In genomic region chr19:1508507-1508856, GRCh38 we compare ENCODE assay signal across 10 cellular contexts. TPM values are rescaled to one million over a fixed set of nuclear protein-coding genes. Genes with fewer than 3 reads are reported as not detected.
DNase-seq lines count a peak whose midpoint lies in the region; ATAC-seq and TF ChIP-seq lines count a peak whose summit lies in the region.
"Had no signal": no experiment of that assay in that cellular context is flagged by ENCODE, and none has a peak within 500 bp of the region (broad histone marks: within the 10 kb centered on the region; RNA-seq: fewer than 3 reads in every experiment).

No MANE protein-coding gene starts in this region.

- TF ChIP-seq CTCF in fibroblast of lung (conservative IDR thresholded peaks at IDR 0.05 in 1 of 2, IDR thresholded peaks at IDR 0.05 in 1 of 2; ENCODE audit: low read depth in 1 of 2, low read length in 2 of 2) = no peak
- no peak for TF ChIP-seq CTCF in psoas muscle (IDR thresholded peaks at IDR 0.05)

- no peaks in the 10 kb centered on the region for H4K20me1 ChIP-seq in fibroblast of lung (ENCODE audit: control insufficient read depth, extremely low read depth, insufficient read depth, low read length)

- intact Hi-C loops in psoas muscle (cut with DNase I) = loop anchor here in 1 of 2 donors (2.0 kb wide), 1 partner anchor 18 kb away; the partner anchor contains the start of genes PCSK4 and REEP6

- H3K4me1 ChIP-seq in fibroblast of lung (ENCODE audit: control insufficient read depth, extremely low read depth, insufficient read depth, low read length) = no peaks in the 10 kb centered on the region
- H3K4me1 ChIP-seq in psoas muscle = peaks cover 14% of the 10 kb centered on the region

- in situ Hi-C loops in Caki2 (cut with HindIII; ENCODE audit: low pct_unique_long_range_greater_than_20kb, low sequenced_read_pairs) = no loop called here

- ATAC-seq in psoas muscle = no peak
- ATAC-seq in HG03571 (IDR thresholded peaks at IDR 0.05; ENCODE audit: unreplicated experiment) = no peak

- DNase-seq in Caki2 (ENCODE audit: low read depth) (peak; percentile 40), SK-N-MC (ENCODE audit: low read depth, low spot score) (no peak), fibroblast of lung (ENCODE audit: low read depth in 2 of 2) (no peak), psoas muscle (no peak), HuH-7 (ENCODE audit: low spot score) (no peak), COLO829 (ENCODE audit: low spot score) (no peak), NCI-H524 (lab: John Stamatoyannopoulos, UW) (no peak)

- H3K9ac ChIP-seq in SK-N-MC (ENCODE audit: insufficient read length) (no peak overlapping the region), fibroblast of lung (ENCODE audit: insufficient read depth, low read length) (no peak overlapping the region)

- no peak overlapping the region for H3K27ac ChIP-seq in SK-N-MC
- H3K27ac ChIP-seq in fibroblast of lung (ENCODE audit: insufficient read depth, low read length) = no peak overlapping the region
- peak overlapping the region; percentile 88 for H3K27ac ChIP-seq in psoas muscle

- H3K27me3 ChIP-seq in fibroblast of lung (ENCODE audit: control insufficient read depth, insufficient read depth, low read length) (peaks cover 2% of the 10 kb centered on the region), psoas muscle (ENCODE audit: insufficient read depth in 3 of 3, low read length in 2 of 3) (peaks cover 0 to 3% (median 0%) of the 10 kb centered on the region in 3 donors)

- H3K36me3 ChIP-seq in SK-N-MC (ENCODE audit: insufficient read depth, low read length) (no peaks in the 10 kb centered on the region), fibroblast of lung (ENCODE audit: control insufficient read depth, insufficient read depth, low read length) (no peaks in the 10 kb centered on the region), psoas muscle (ENCODE audit: insufficient read depth in 1 of 2, low read depth in 1 of 2) (peaks cover 0 to 7% of the 10 kb centered on the region in 2 donors)

- no peaks in the 10 kb centered on the region for H3K79me2 ChIP-seq in fibroblast of lung (ENCODE audit: control insufficient read depth, insufficient read depth, low read length)

- no peaks in the 10 kb centered on the region for H3K9me3 ChIP-seq in SK-N-MC (ENCODE audit: low read depth, low read length)
- no peaks in the 10 kb centered on the region for H3K9me3 ChIP-seq in fibroblast of lung (ENCODE audit: control insufficient read depth, insufficient read depth, low read depth, low read length)
- no peaks in the 10 kb centered on the region for H3K9me3 ChIP-seq in psoas muscle

- H2AFZ ChIP-seq in fibroblast of lung (ENCODE audit: low read length) = no peak overlapping the region

- WGBS in psoas muscle, 3 donors = 35 to 38% (median 37%) methylated on average over 11 to 12 of the region's 12 CpGs

- peak overlapping the region; percentile 68 for H3K4me2 ChIP-seq in fibroblast of lung (ENCODE audit: extremely low read depth, insufficient read depth, low read length)

- H3K4me3 ChIP-seq in SK-N-MC = peak overlapping the region; percentile 79
- peak overlapping the region in 2 of 4 experiments; percentile 23 to 25 for H3K4me3 ChIP-seq in fibroblast of lung (replicated peaks in 1 of 4; ENCODE audit: control extremely low read depth in 1 of 4, insufficient read depth in 1 of 4, low read depth in 3 of 4, low read length in 4 of 4)
- peak overlapping the region; percentile 64 for H3K4me3 ChIP-seq in psoas muscle

RNA-seq across cellular contexts. Expression of gene ADAMTSL5, which starts 4.3 kb away (rescaled TPM):
- not detected in 2 replicates for total RNA-seq in Caki2 (2014; rRNA removed; shearing (Covaris generic); ENCODE audit: low replicate concordance)
- total RNA-seq in fibroblast of lung (1.5 and 3.1 TPM in 2 replicates), psoas muscle (10 to 100 TPM in 3 of 4 donors, 1 to 10 TPM in 1; 8.1 to 20.1 (median 14.1) TPM)
- polyA plus RNA-seq in fibroblast of lung (4.3 and 4.7 TPM in 2 replicates), psoas muscle (10 to 100 TPM in 1 of 3 donors, 1 to 10 TPM in 2; 3.9 to 12.6 (median 9.7) TPM)
- 7.6 and 8.4 TPM in 2 replicates for polyA plus RNA-seq in fibroblast of lung (2012)
- 4.3 and 4.8 TPM in 2 replicates for polyA minus RNA-seq in fibroblast of lung (ENCODE audit: low replicate concordance)
- total RNA-seq: lung microvascular endothelial cell had no signal

RNA-seq across cellular contexts. Expression of gene PLK5, which starts 15.4 kb away (rescaled TPM):
- total RNA-seq in Caki2 (2014; rRNA removed; shearing (Covaris generic); ENCODE audit: low replicate concordance) = not detected in 2 replicates
- not detected in 2 replicates for total RNA-seq in fibroblast of lung
- polyA plus RNA-seq in fibroblast of lung = not detected in 2 replicates
- not detected in 2 replicates for polyA plus RNA-seq in fibroblast of lung (2012)
- polyA minus RNA-seq in fibroblast of lung (ENCODE audit: low replicate concordance) = not detected in 2 replicates
- not detected for total RNA-seq in psoas muscle
- polyA plus RNA-seq in psoas muscle = under 1 TPM in 2 of 3 donors, not detected in 1; 0.03 to 0.35 TPM
- total RNA-seq: Daoy, lung microvascular endothelial cell had no signal

RNA-seq across cellular contexts. Expression of gene REEP6, which starts 17.5 kb away (rescaled TPM):
- total RNA-seq in Caki2 (2014; rRNA removed; shearing (Covaris generic); ENCODE audit: low replicate concordance) = 4.1 and 7.4 TPM in 2 replicates
- total RNA-seq in fibroblast of lung (0.99 and 1.3 TPM in 2 replicates), psoas muscle (1 to 10 TPM in 3 of 4 donors, under 1 TPM in 1; 0.23 to 2.0 (median 1.4) TPM)
- polyA plus RNA-seq in fibroblast of lung (0.47 and 0.55 TPM in 2 replicates), psoas muscle (1 to 10 TPM in 1 of 3 donors, under 1 TPM in 2; 0.55 to 1.5 (median 0.78) TPM)
- polyA plus RNA-seq in fibroblast of lung (2012) = 1.2 and 1.4 TPM in 2 replicates
- polyA minus RNA-seq in fibroblast of lung (ENCODE audit: low replicate concordance) = 0.41 and 9.5 TPM in 2 replicates

RNA-seq across cellular contexts. Expression of gene PCSK4, which starts 18.3 kb away (rescaled TPM):
- total RNA-seq in Caki2 (2014; rRNA removed; shearing (Covaris generic); ENCODE audit: low replicate concordance) = 2.1 and 3.0 TPM in 2 replicates
- total RNA-seq in fibroblast of lung (1.5 and 3.5 TPM in 2 replicates), psoas muscle (1 to 10 TPM in 1 of 4 donors, under 1 TPM in 3; 0.57 to 1.5 (median 0.93) TPM)
- polyA plus RNA-seq in fibroblast of lung (0.26 and 0.28 TPM in 2 replicates), psoas muscle (1 to 10 TPM in 1 of 3 donors, under 1 TPM in 2; 0.74 to 1.3 (median 0.84) TPM)
- 0.35 and 0.38 TPM in 2 replicates for polyA plus RNA-seq in fibroblast of lung (2012)
- polyA minus RNA-seq in fibroblast of lung (ENCODE audit: low replicate concordance) = 0.67 TPM in 1 of 2 replicates, not detected in the other

RNA-seq across cellular contexts. Expression of gene C19orf25, which starts 29.5 kb away (rescaled TPM):
- 28.0 and 29.1 TPM in 2 replicates for total RNA-seq in Caki2 (2014; rRNA removed; shearing (Covaris generic); ENCODE audit: low replicate concordance)
- total RNA-seq in fibroblast of lung (21.8 and 24.8 TPM in 2 replicates), psoas muscle (10 to 100 TPM in 3 of 4 donors, 1 to 10 TPM in 1; 8.1 to 20.1 (median 14.7) TPM)
- polyA plus RNA-seq in fibroblast of lung (11.2 and 12.0 TPM in 2 replicates), psoas muscle (10 to 100 TPM; 19.9 to 45.0 (median 30.4) TPM)
- 18.2 and 25.0 TPM in 2 replicates for polyA plus RNA-seq in fibroblast of lung (2012)
- polyA minus RNA-seq in fibroblast of lung (ENCODE audit: low replicate concordance) = 13.4 and 27.6 TPM in 2 replicates
